In genomic region chr3:185734725-185735096, GRCh38 we compare ENCODE assay signal across 1 cellular context.
TF ChIP-seq lines count a peak whose summit lies in the region.

No MANE protein-coding gene starts in this region.

TF ChIP-seq in K562, 482 proteins besides CTCF, POLR2A, EP300 and RAD21 (continued from another document):
- TF ChIP-seq, protein P1, sequence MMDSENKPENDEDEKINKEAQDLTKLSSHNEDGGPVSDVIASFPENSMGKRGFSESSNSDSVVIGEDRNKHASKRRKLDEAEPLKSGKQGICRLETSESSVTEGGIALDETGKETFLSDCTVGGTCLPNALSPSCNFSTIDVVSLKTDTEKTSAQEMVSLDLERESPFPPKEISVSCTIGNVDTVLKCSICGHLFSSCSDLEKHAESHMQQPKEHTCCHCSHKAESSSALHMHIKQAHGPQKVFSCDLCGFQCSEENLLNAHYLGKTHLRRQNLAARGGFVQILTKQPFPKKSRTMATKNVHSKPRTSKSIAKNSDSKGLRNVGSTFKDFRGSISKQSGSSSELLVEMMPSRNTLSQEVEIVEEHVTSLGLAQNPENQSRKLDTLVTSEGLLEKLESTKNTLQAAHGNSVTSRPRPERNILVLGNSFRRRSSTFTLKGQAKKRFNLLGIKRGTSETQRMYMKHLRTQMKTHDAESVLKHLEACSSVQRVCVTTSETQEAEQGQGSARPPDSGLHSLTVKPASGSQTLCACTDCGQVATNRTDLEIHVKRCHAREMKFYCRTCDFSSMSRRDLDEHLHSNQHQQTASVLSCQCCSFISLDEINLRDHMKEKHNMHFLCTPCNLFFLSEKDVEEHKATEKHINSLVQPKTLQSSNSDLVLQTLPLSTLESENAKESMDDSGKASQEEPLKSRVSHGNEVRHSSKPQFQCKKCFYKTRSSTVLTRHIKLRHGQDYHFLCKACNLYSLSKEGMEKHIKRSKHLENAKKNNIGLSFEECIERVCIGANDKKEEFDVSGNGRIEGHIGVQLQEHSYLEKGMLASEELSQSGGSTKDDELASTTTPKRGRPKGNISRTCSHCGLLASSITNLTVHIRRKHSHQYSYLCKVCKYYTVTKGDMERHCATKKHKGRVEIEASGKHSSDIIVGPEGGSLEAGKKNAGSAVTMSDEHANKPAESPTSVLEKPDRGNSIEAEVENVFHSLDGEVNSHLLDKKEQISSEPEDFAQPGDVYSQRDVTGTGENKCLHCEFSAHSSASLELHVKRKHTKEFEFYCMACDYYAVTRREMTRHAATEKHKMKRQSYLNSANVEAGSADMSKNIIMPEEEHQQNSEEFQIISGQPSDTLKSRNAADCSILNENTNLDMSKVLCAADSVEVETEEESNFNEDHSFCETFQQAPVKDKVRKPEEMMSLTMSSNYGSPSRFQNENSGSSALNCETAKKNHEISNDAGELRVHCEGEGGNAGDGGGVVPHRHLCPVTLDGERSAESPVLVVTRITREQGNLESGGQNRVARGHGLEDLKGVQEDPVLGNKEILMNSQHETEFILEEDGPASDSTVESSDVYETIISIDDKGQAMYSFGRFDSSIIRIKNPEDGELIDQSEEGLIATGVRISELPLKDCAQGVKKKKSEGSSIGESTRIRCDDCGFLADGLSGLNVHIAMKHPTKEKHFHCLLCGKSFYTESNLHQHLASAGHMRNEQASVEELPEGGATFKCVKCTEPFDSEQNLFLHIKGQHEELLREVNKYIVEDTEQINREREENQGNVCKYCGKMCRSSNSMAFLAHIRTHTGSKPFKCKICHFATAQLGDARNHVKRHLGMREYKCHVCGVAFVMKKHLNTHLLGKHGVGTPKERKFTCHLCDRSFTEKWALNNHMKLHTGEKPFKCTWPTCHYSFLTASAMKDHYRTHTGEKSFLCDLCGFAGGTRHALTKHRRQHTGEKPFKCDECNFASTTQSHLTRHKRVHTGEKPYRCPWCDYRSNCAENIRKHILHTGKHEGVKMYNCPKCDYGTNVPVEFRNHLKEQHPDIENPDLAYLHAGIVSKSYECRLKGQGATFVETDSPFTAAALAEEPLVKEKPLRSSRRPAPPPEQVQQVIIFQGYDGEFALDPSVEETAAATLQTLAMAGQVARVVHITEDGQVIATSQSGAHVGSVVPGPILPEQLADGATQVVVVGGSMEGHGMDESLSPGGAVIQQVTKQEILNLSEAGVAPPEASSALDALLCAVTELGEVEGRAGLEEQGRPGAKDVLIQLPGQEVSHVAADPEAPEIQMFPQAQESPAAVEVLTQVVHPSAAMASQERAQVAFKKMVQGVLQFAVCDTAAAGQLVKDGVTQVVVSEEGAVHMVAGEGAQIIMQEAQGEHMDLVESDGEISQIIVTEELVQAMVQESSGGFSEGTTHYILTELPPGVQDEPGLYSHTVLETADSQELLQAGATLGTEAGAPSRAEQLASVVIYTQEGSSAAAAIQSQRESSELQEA (IDR thresholded peaks at IDR 0.05; ENCODE audit: low read depth) = no peak
- TF ChIP-seq SRSF7 (optimal IDR thresholded peaks at IDR 0.05; ENCODE audit: low read depth, low read length) (no peak), MNT (conservative IDR thresholded peaks at IDR 0.05) (0 out of 4 replicates have a peak, but pooled peaks of 1 of the 2 experiments have one; percentile 32), ZBTB1 (CRISPR knock-in tag; IDR thresholded peaks at IDR 0.05; ENCODE audit: borderline replicate concordance, low read depth) (no peak), ZSCAN32 (CRISPR knock-in tag; IDR thresholded peaks at IDR 0.05) (no peak), SMARCA4 (IDR thresholded peaks at IDR 0.05) (peak; percentile 77), ZBED1 (IDR thresholded peaks at IDR 0.05) (no peak), FOXA3 (CRISPR knock-in tag; conservative IDR thresholded peaks at IDR 0.05 in 1 of 2, IDR thresholded peaks at IDR 0.05 in 1 of 2) (no peak), RFX7 (CRISPR knock-in tag; IDR thresholded peaks at IDR 0.05) (no peak), ZNF384 (IDR thresholded peaks at IDR 0.05; ENCODE audit: low read depth, low read length) (no peak), CBX3 (IDR thresholded peaks at IDR 0.05; ENCODE audit: borderline replicate concordance in 1 of 2, low read length in 2 of 2) (peak in 1 of 2 experiments; percentile 52; a peak in 1 of 3 replicates), FOXK2 (conservative IDR thresholded peaks at IDR 0.05 in 1 of 2, IDR thresholded peaks at IDR 0.05 in 1 of 2; ENCODE audit: low read depth in 2 of 2) (no peak), TRIM24 (IDR thresholded peaks at IDR 0.05) (peak; percentile 51 to 61; a peak in 2 of 4 replicates), NFE2 (IDR thresholded peaks at IDR 0.05; ENCODE audit: low read depth) (no peak), SNIP1 (IDR thresholded peaks at IDR 0.05; ENCODE audit: low read depth) (no peak), TEAD4 (IDR thresholded peaks at IDR 0.05; ENCODE audit: low read length) (peak; percentile 80), TEAD4 (CRISPR knock-in tag; IDR thresholded peaks at IDR 0.05; ENCODE audit: borderline replicate concordance) (no peak), ARID1B (IDR thresholded peaks at IDR 0.05) (peak; percentile 88), NFATC3 (IDR thresholded peaks at IDR 0.05) (no peak), JUND (IDR thresholded peaks at IDR 0.05; ENCODE audit: borderline replicate concordance, low read depth, low read length) (peak; percentile 42; the same call in 1 of the 2 replicates), JUND (tag; IDR thresholded peaks at IDR 0.05; ENCODE audit: borderline replicate concordance, low read depth, low read length) (no peak; the same call in 2 of the 3 replicates), YY1 (IDR thresholded peaks at IDR 0.05; ENCODE audit: borderline replicate concordance in 1 of 3, control insufficient read depth in 1 of 3, extremely low read depth in 1 of 3, insufficient read depth in 3 of 3, insufficient read length in 1 of 3, insufficient replicate concordance in 2 of 3, low read depth in 1 of 3, low read length in 2 of 3) (no peak), TBL1XR1 (IDR thresholded peaks at IDR 0.05; ENCODE audit: low read length in 2 of 2) (no peak), RBM34 (IDR thresholded peaks at IDR 0.05; ENCODE audit: borderline replicate concordance, insufficient read depth, low read length) (no peak), ESRRA (IDR thresholded peaks at IDR 0.05; ENCODE audit: borderline replicate concordance, low read depth) (peak; percentile 72)
- TF ChIP-seq, protein P2, sequence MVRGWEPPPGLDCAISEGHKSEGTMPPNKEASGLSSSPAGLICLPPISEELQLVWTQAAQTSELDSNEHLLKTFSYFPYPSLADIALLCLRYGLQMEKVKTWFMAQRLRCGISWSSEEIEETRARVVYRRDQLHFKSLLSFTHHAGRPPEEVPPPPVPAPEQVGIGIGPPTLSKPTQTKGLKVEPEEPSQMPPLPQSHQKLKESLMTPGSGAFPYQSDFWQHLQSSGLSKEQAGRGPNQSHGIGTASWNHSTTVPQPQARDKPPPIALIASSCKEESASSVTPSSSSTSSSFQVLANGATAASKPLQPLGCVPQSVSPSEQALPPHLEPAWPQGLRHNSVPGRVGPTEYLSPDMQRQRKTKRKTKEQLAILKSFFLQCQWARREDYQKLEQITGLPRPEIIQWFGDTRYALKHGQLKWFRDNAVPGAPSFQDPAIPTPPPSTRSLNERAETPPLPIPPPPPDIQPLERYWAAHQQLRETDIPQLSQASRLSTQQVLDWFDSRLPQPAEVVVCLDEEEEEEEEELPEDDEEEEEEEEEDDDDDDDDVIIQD (CRISPR knock-in tag; IDR thresholded peaks at IDR 0.05) = no peak
- TF ChIP-seq, protein P3, sequence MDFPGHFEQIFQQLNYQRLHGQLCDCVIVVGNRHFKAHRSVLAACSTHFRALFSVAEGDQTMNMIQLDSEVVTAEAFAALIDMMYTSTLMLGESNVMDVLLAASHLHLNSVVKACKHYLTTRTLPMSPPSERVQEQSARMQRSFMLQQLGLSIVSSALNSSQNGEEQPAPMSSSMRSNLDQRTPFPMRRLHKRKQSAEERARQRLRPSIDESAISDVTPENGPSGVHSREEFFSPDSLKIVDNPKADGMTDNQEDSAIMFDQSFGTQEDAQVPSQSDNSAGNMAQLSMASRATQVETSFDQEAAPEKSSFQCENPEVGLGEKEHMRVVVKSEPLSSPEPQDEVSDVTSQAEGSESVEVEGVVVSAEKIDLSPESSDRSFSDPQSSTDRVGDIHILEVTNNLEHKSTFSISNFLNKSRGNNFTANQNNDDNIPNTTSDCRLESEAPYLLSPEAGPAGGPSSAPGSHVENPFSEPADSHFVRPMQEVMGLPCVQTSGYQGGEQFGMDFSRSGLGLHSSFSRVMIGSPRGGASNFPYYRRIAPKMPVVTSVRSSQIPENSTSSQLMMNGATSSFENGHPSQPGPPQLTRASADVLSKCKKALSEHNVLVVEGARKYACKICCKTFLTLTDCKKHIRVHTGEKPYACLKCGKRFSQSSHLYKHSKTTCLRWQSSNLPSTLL (IDR thresholded peaks at IDR 0.05) = no peak
- TF ChIP-seq, protein P4, sequence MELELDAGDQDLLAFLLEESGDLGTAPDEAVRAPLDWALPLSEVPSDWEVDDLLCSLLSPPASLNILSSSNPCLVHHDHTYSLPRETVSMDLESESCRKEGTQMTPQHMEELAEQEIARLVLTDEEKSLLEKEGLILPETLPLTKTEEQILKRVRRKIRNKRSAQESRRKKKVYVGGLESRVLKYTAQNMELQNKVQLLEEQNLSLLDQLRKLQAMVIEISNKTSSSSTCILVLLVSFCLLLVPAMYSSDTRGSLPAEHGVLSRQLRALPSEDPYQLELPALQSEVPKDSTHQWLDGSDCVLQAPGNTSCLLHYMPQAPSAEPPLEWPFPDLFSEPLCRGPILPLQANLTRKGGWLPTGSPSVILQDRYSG (tag; conservative IDR thresholded peaks at IDR 0.05; ENCODE audit: low read depth) = no peak
